In genomic region chr1:74964508-74964907, GRCh38 we compare ENCODE assay signal across 13 cellular contexts.
DNase-seq lines count a peak whose midpoint lies in the region; ATAC-seq lines count a peak whose summit lies in the region.
"Had no signal": no experiment of that assay in that cellular context is flagged by ENCODE, and none has a peak within 500 bp of the region (broad histone marks: within the 10 kb centered on the region; RNA-seq: fewer than 3 reads in every experiment).

No MANE protein-coding gene starts in this region.

- no peaks in the 10 kb centered on the region for H3K4me1 ChIP-seq in aorta (ENCODE audit: control insufficient read depth in 1 of 2, insufficient read depth in 2 of 2, low read length in 2 of 2)
- H3K4me1 ChIP-seq: Caco-2, right lobe of liver had no signal

- H3K36me3 Mint-ChIP-seq in activated CD8-positive, alpha-beta memory T cell treated with anti-CD3 and anti-CD28 coated beads, Interleukin-2, amount 10 ng/mL, durations not matched to agents 7 days and 5 days = no peaks in the 10 kb centered on the region

- DNase-seq in COLO829 (ENCODE audit: low spot score) (peak; percentile 76), Kasumi-1 (lab: John Stamatoyannopoulos, UW) (peak; percentile 28 to 32), NCI-H748 treated with DMSO at 0.1 percent for 48 hours (lab: John Stamatoyannopoulos, UW) (peak; percentile 99), globus pallidus (ENCODE audit: low spot score) (peak; percentile 20), aorta (no peak), ecto neural progenitor cell (ENCODE audit: low spot score) (no peak), germinal center (ENCODE audit: low spot score) (no peak)
- DNase-seq in activated CD8-positive, alpha-beta memory T cell treated with anti-CD3 and anti-CD28 coated beads, Interleukin-2, amount 10 ng/mL, durations not matched to agents 7 days and 5 days = no peak
- DNase-seq: activated CD8-positive, alpha-beta memory T cell treated with anti-CD3 and anti-CD28 coated beads, Interleukin-2, amount 50 U/mL, for 4 hours; Caco-2 had no signal

- H3K27me3 ChIP-seq in aorta (ENCODE audit: control insufficient read depth in 1 of 2, insufficient read depth in 2 of 2, low read length in 1 of 2) = no peaks in the 10 kb centered on the region
- H3K27me3 ChIP-seq: right lobe of liver had no signal

- CTCF ChIA-PET in activated CD8-positive, alpha-beta memory T cell treated with anti-CD3 and anti-CD28 coated beads, Interleukin-2, amount 10 ng/mL, durations not matched to agents 7 days and 5 days (lab: Charles Lee) = no interaction called here

- no peak overlapping the region for H3K27ac ChIP-seq in aorta (ENCODE audit: low read depth in 1 of 2, low read length in 2 of 2)
- H3K27ac ChIP-seq: coronary artery, right lobe of liver had no signal

- H3K27ac Mint-ChIP-seq in activated CD8-positive, alpha-beta memory T cell treated with anti-CD3 and anti-CD28 coated beads, Interleukin-2, amount 10 ng/mL, durations not matched to agents 7 days and 5 days = no peak overlapping the region
- H3K27ac Mint-ChIP-seq: stimulated activated naive CD8-positive, alpha-beta T cell treated with anti-CD3 and anti-CD28 coated beads, Interleukin-15, Interleukin-2, amounts not matched to agents 100 ng/mL and 50 ng/mL, for 24 hours had no signal

- no peak overlapping the region for H3K4me3 Mint-ChIP-seq in activated CD8-positive, alpha-beta memory T cell treated with anti-CD3 and anti-CD28 coated beads, Interleukin-2, amount 10 ng/mL, durations not matched to agents 7 days and 5 days
- H3K4me3 Mint-ChIP-seq: stimulated activated naive CD8-positive, alpha-beta T cell treated with anti-CD3 and anti-CD28 coated beads, Interleukin-15, Interleukin-2, amounts not matched to agents 100 ng/mL and 50 ng/mL, for 24 hours had no signal

- no peaks in the 10 kb centered on the region for H3K4me1 Mint-ChIP-seq in activated CD8-positive, alpha-beta memory T cell treated with anti-CD3 and anti-CD28 coated beads, Interleukin-2, amount 10 ng/mL, durations not matched to agents 7 days and 5 days

- intact Hi-C loops in aorta (cut with DNase I) = no loop called here

- H3K4me3 ChIP-seq in aorta (ENCODE audit: low read length in 2 of 2) = no peak overlapping the region
- H3K4me3 ChIP-seq: coronary artery, right lobe of liver had no signal

- H3K27me3 Mint-ChIP-seq in activated CD8-positive, alpha-beta memory T cell treated with anti-CD3 and anti-CD28 coated beads, Interleukin-2, amount 10 ng/mL, durations not matched to agents 7 days and 5 days = no peaks in the 10 kb centered on the region
- H3K27me3 Mint-ChIP-seq: stimulated activated naive CD8-positive, alpha-beta T cell treated with anti-CD3 and anti-CD28 coated beads, Interleukin-15, Interleukin-2, amounts not matched to agents 100 ng/mL and 50 ng/mL, for 24 hours had no signal

- H3K9me3 ChIP-seq in aorta (ENCODE audit: control insufficient read depth, low read length) = no peaks in the 10 kb centered on the region
- H3K9me3 ChIP-seq: Caco-2, right lobe of liver had no signal

- ATAC-seq in aorta (ENCODE audit: low FRiP score) = no peak
- no peak for ATAC-seq in activated CD8-positive, alpha-beta memory T cell treated with anti-CD3 and anti-CD28 coated beads, Interleukin-2, amount 10 ng/mL, durations not matched to agents 7 days and 5 days
- ATAC-seq: right lobe of liver had no signal

- no peaks in the 10 kb centered on the region for H3K36me3 ChIP-seq in aorta (ENCODE audit: control insufficient read depth in 1 of 2, insufficient read depth in 2 of 2, low read length in 1 of 2)
- H3K36me3 ChIP-seq: right lobe of liver had no signal

- 0 to 2% methylated on average over 6 of the region's 6 CpGs for WGBS in aorta, 2 donors

- no peaks in the 10 kb centered on the region for H3K9me3 Mint-ChIP-seq in activated CD8-positive, alpha-beta memory T cell treated with anti-CD3 and anti-CD28 coated beads, Interleukin-2, amount 10 ng/mL, durations not matched to agents 7 days and 5 days (ENCODE audit: low read depth)
- H3K9me3 Mint-ChIP-seq: stimulated activated naive CD8-positive, alpha-beta T cell treated with anti-CD3 and anti-CD28 coated beads, Interleukin-15, Interleukin-2, amounts not matched to agents 100 ng/mL and 50 ng/mL, for 24 hours had no signal

Comparison
In these comparisons a context has a peak if more than half of its experiments do, and no peak if none do; other contexts are left out.
1. DNase-seq: peak in COLO829 (single experiment), Kasumi-1 (2 of 2), NCI-H748 treated with DMSO at 0.1 percent for 48 hours (single experiment) and globus pallidus (single experiment); none in aorta (0 of 2), ecto neural progenitor cell (single experiment), activated CD8-positive, alpha-beta memory T cell treated with anti-CD3 and anti-CD28 coated beads, Interleukin-2, amount 10 ng/mL, durations not matched to agents 7 days and 5 days (single experiment) and germinal center (single experiment).